In genomic region chr17:50273654-50274040, GRCh38 we compare ENCODE assay signal across 12 cellular contexts. TPM values are rescaled to one million over a fixed set of nuclear protein-coding genes. Genes with fewer than 3 reads are reported as not detected.
DNase-seq lines count a peak whose midpoint lies in the region; ATAC-seq and TF ChIP-seq lines count a peak whose summit lies in the region.
"Had no signal": no experiment of that assay in that cellular context is flagged by ENCODE, and none has a peak within 500 bp of the region (broad histone marks: within the 10 kb centered on the region; RNA-seq: fewer than 3 reads in every experiment).

No MANE protein-coding gene starts in this region.

- no peaks in the 10 kb centered on the region for H3K9me3 Mint-ChIP-seq in effector memory CD8-positive, alpha-beta T cell

- peak overlapping the region; percentile 26 to 35 for H3K4me3 Mint-ChIP-seq in effector memory CD8-positive, alpha-beta T cell

- H3K36me3 ChIP-seq in BJ (ENCODE audit: control insufficient read depth, insufficient read depth, low read length) = no peaks in the 10 kb centered on the region
- H3K36me3 ChIP-seq in HUES48 (ENCODE audit: control insufficient read depth, insufficient read depth, low read length) = no peaks in the 10 kb centered on the region
- no peaks in the 10 kb centered on the region for H3K36me3 ChIP-seq in neutrophil
- H3K36me3 ChIP-seq: thyroid gland had no signal

- TF ChIP-seq CTCF in BJ (IDR thresholded peaks at IDR 0.05; ENCODE audit: insufficient read depth, low read depth, low read length) = no peak
- no peak for TF ChIP-seq CTCF in neutrophil (IDR thresholded peaks at IDR 0.05)

- no peak overlapping the region for H3K9ac ChIP-seq in HUES48 (ENCODE audit: low read depth, low read length)

- H3K4me1 Mint-ChIP-seq in effector memory CD8-positive, alpha-beta T cell (ENCODE audit: low read depth in 2 of 2) = peaks cover 7 to 10% of the 10 kb centered on the region in 2 donors

- DNase-seq in BJ (ENCODE audit: low read depth) (no peak), GM19240 (ENCODE audit: insufficient read length, low spot score) (no peak), hippocampal formation (lab: John Stamatoyannopoulos, UW) (no peak), NCI-H226 (no peak)
- DNase-seq in effector memory CD8-positive, alpha-beta T cell = no peak
- DNase-seq: NCI-H2081 treated with DMSO at 0.1 percent for 48 hours, SIG-M5 had no signal

- H3K27me3 ChIP-seq in BJ (ENCODE audit: control insufficient read depth, insufficient read depth, low read length) (no peaks in the 10 kb centered on the region), HUES48 (ENCODE audit: control insufficient read depth, insufficient read depth, low read length) (peaks cover 10% of the 10 kb centered on the region), neutrophil (no peaks in the 10 kb centered on the region)
- H3K27me3 ChIP-seq: foreskin keratinocyte had no signal

- no peak overlapping the region for H3K27ac Mint-ChIP-seq in effector memory CD8-positive, alpha-beta T cell

- no peak overlapping the region for H3K27ac ChIP-seq in HUES48 (ENCODE audit: low read depth, low read length)
- peak overlapping the region; percentile 80 for H3K27ac ChIP-seq in neutrophil
- H3K27ac ChIP-seq: thyroid gland had no signal

- H3K4me3 ChIP-seq in BJ (ENCODE audit: low read depth, low read length) = peak overlapping the region; percentile 51
- peak overlapping the region; percentile 17; the same call in 1 of the 2 replicates for H3K4me3 ChIP-seq in HUES48 (ENCODE audit: low read depth, low read length)
- peak overlapping the region; percentile 77 to 82 for H3K4me3 ChIP-seq in neutrophil (ENCODE audit: low read depth in 1 of 2, low read length in 1 of 2)

- ATAC-seq in effector memory CD8-positive, alpha-beta T cell (replicated peaks) = no peak
- ATAC-seq in HG03097 (IDR thresholded peaks at IDR 0.05; ENCODE audit: low FRiP score, unreplicated experiment) = no peak

- H3K4me1 ChIP-seq in HUES48 (ENCODE audit: control insufficient read depth, insufficient read depth, low read length) (peaks cover 42% of the 10 kb centered on the region), neutrophil (ENCODE audit: control insufficient read depth in 1 of 2, insufficient read depth in 1 of 2, low read depth in 1 of 2, low read length in 1 of 2) (peaks cover 62 to 63% of the 10 kb centered on the region in 2 experiments)

- CTCF ChIA-PET in BJ (lab: Yijun Ruan, JAX) = interaction anchor here (0.6 to 18.7 kb wide), 16 partner anchors 14 to 134 kb away, joined by 3 to 515 read pairs (median 7); partner anchors contain the start of genes COL1A1 and SGCA

- H3K9me3 ChIP-seq in HUES48 (ENCODE audit: control insufficient read depth, insufficient read depth, low read length) (no peaks in the 10 kb centered on the region), neutrophil (no peaks in the 10 kb centered on the region)
- H3K9me3 ChIP-seq: thyroid gland had no signal

- H3K27me3 Mint-ChIP-seq in effector memory CD8-positive, alpha-beta T cell = peaks cover 48 to 66% of the 10 kb centered on the region in 2 donors

- peaks cover 2% of the 10 kb centered on the region for H3K36me3 Mint-ChIP-seq in effector memory CD8-positive, alpha-beta T cell (ENCODE audit: insufficient read depth)

- POLR2A ChIA-PET in BJ (lab: Charles Lee) = interaction anchor here (1.0 to 11.4 kb wide), 3 partner anchors 64 to 77 kb away, joined by 3 to 286 read pairs (median 3); partner anchors contain the start of gene COL1A1

RNA-seq across cellular contexts. Expression of gene TMEM92, which starts 0.6 kb away (rescaled TPM):
- polyA plus RNA-seq in BJ (2011; rRNA removed) = 0.58 and 0.67 TPM in 2 replicates
- 0.10 and 0.33 TPM in 2 replicates for polyA minus RNA-seq in BJ (2011; rRNA and poly(A)+ RNA removed)

Comparison
In these comparisons a context has a peak if more than half of its experiments do, and no peak if none do; other contexts are left out.
1. H3K4me3 ChIP-seq: peak in every context shown above with its lines; median percentile 80 in neutrophil; 51 in BJ; 17 in HUES48.